26 cellular contexts compared by ENCODE assay signal in the genomic region with DNA sequence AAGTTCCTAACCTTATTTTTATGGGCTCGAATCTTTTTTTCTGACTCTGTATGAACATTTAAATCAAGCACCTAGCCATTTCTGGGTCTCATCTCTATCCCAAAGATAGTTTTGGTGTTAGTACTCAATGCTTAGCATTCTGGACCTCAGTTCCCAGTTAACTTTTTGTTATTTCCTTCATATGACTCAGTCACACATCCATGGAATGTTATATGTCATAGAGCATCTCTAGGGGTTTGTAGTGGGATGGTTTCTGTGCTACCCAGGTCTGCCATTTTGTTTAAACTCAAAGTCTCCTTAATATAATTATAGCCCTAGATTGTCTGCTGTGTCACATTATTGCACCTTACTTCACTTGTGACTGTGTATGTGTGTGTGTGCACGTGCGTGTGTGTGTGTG.
"Had no signal": no experiment of that assay in that cellular context is flagged by ENCODE, and none has a peak within 500 bp of the region (broad histone marks: within the 10 kb centered on the region; RNA-seq: fewer than 3 reads in every experiment).

No MANE protein-coding gene starts in this region.

- H3K9ac ChIP-seq: neural progenitor cell had no signal

- DNase-seq: activated CD4-positive, alpha-beta memory T cell treated with anti-CD3 and anti-CD28 coated beads, Interleukin-2, amount 10 ng/mL, durations not matched to agents 7 days and 5 days; activated CD4-positive, alpha-beta T cell treated with anti-CD3 and anti-CD28 coated beads for 36 hours; activated naive CD4-positive, alpha-beta T cell treated with anti-CD3 and anti-CD28 coated beads for 36 hours; activated T-cell treated with anti-CD3 and anti-CD28 coated beads, Interleukin-2, amount 50 U/mL, for 4 hours; colonic mucosa; endodermal cell; heart left ventricle; left ventricle myocardium inferior; mammary epithelial cell; midbrain; pancreas; sigmoid colon; stimulated activated CD4-positive, alpha-beta T cell treated with anti-CD3 and anti-CD28 coated beads, Interleukin-12 subunit alpha, Interleukin-12 subunit beta, amount 100 ng/mL, for 4 hours; stimulated activated CD4-positive, alpha-beta T cell treated with anti-CD3 and anti-CD28 coated beads, Interleukin-1b, Interleukin-23, amount 100 ng/mL, for 48 hours; stimulated activated CD8-positive, alpha-beta memory T cell treated with anti-CD3 and anti-CD28 coated beads, Interleukin-4, amount 100 ng/mL, for 48 hours; stimulated activated naive CD4-positive, alpha-beta T cell; thyroid gland had no signal

- H3K4me1 ChIP-seq: colonic mucosa, gastroesophageal sphincter, heart left ventricle, left ventricle myocardium inferior, pancreas, sigmoid colon, thyroid gland had no signal

- H3K4me2 ChIP-seq: neural progenitor cell had no signal

- ATAC-seq: activated CD4-positive, alpha-beta T cell treated with anti-CD3 and anti-CD28 coated beads for 36 hours; activated T-cell treated with anti-CD3 and anti-CD28 coated beads, Interleukin-2, amount 50 U/mL, for 4 hours; gastroesophageal sphincter; heart left ventricle; pancreas; WTC11 had no signal

- H3K9me3 ChIP-seq: colonic mucosa, gastroesophageal sphincter, heart left ventricle, left ventricle myocardium inferior, pancreas, sigmoid colon, thyroid gland had no signal

- FAIRE-seq: pancreas, TTC549, urothelium cell line had no signal

- H3K36me3 Mint-ChIP-seq: WTC11 had no signal

- H3K27ac Mint-ChIP-seq: activated CD4-positive, alpha-beta memory T cell treated with anti-CD3 and anti-CD28 coated beads, Interleukin-2, amount 10 ng/mL, durations not matched to agents 7 days and 5 days; activated CD4-positive, alpha-beta T cell treated with anti-CD3 and anti-CD28 coated beads for 36 hours; activated naive CD4-positive, alpha-beta T cell treated with anti-CD3 and anti-CD28 coated beads for 36 hours; brain; endodermal cell; neural progenitor cell; T-helper 2 cell treated with Interferon-gamma antibody and Interleukin-4, amounts not matched to agents 5 μg/mL and 100 μg/mL, for 36 hours; WTC11 had no signal

- H3K27ac ChIP-seq: colonic mucosa, epithelial cell of prostate, gastroesophageal sphincter, heart left ventricle, left ventricle myocardium inferior, neural progenitor cell, pancreas, sigmoid colon, thyroid gland had no signal

- H3K4me3 ChIP-seq: colonic mucosa, gastroesophageal sphincter, heart left ventricle, left ventricle myocardium inferior, neural progenitor cell, pancreas, sigmoid colon, thyroid gland had no signal

- H3K4me1 Mint-ChIP-seq: activated CD4-positive, alpha-beta memory T cell treated with anti-CD3 and anti-CD28 coated beads, Interleukin-2, amount 10 ng/mL, durations not matched to agents 7 days and 5 days; activated CD4-positive, alpha-beta T cell treated with anti-CD3 and anti-CD28 coated beads for 36 hours; brain; central memory CD8-positive, alpha-beta T cell; endodermal cell had no signal

- H3K27me3 ChIP-seq: colonic mucosa, gastroesophageal sphincter, heart left ventricle, neural progenitor cell, pancreas, sigmoid colon, thyroid gland had no signal

- H3K36me3 ChIP-seq: colonic mucosa, left ventricle myocardium inferior, neural progenitor cell, pancreas, thyroid gland had no signal

- H3K4me3 Mint-ChIP-seq: activated CD4-positive, alpha-beta memory T cell treated with anti-CD3 and anti-CD28 coated beads, Interleukin-2, amount 10 ng/mL, durations not matched to agents 7 days and 5 days; activated CD4-positive, alpha-beta T cell treated with anti-CD3 and anti-CD28 coated beads for 36 hours; activated naive CD4-positive, alpha-beta T cell treated with anti-CD3 and anti-CD28 coated beads for 36 hours; activated T-cell treated with anti-CD3 and anti-CD28 coated beads, Interleukin-2, amount 50 U/mL, for 4 hours; brain; central memory CD8-positive, alpha-beta T cell; endodermal cell; neural progenitor cell; T-helper 2 cell treated with Interferon-gamma antibody and Interleukin-4, amounts not matched to agents 5 μg/mL and 100 μg/mL, for 36 hours; WTC11 had no signal

- H3K9me3 Mint-ChIP-seq: activated CD4-positive, alpha-beta memory T cell treated with anti-CD3 and anti-CD28 coated beads, Interleukin-2, amount 10 ng/mL, durations not matched to agents 7 days and 5 days; activated naive CD4-positive, alpha-beta T cell treated with anti-CD3 and anti-CD28 coated beads for 36 hours; activated T-cell treated with anti-CD3 and anti-CD28 coated beads, Interleukin-2, amount 50 U/mL, for 4 hours; central memory CD8-positive, alpha-beta T cell; endodermal cell; neural progenitor cell; T-helper 2 cell treated with Interferon-gamma antibody and Interleukin-4, amounts not matched to agents 5 μg/mL and 100 μg/mL, for 36 hours had no signal

- H3K27me3 Mint-ChIP-seq: activated CD4-positive, alpha-beta memory T cell treated with anti-CD3 and anti-CD28 coated beads, Interleukin-2, amount 10 ng/mL, durations not matched to agents 7 days and 5 days; activated CD4-positive, alpha-beta T cell treated with anti-CD3 and anti-CD28 coated beads for 36 hours; brain; central memory CD8-positive, alpha-beta T cell had no signal

- H2AFZ ChIP-seq: neural progenitor cell had no signal
